In the genomic region with DNA sequence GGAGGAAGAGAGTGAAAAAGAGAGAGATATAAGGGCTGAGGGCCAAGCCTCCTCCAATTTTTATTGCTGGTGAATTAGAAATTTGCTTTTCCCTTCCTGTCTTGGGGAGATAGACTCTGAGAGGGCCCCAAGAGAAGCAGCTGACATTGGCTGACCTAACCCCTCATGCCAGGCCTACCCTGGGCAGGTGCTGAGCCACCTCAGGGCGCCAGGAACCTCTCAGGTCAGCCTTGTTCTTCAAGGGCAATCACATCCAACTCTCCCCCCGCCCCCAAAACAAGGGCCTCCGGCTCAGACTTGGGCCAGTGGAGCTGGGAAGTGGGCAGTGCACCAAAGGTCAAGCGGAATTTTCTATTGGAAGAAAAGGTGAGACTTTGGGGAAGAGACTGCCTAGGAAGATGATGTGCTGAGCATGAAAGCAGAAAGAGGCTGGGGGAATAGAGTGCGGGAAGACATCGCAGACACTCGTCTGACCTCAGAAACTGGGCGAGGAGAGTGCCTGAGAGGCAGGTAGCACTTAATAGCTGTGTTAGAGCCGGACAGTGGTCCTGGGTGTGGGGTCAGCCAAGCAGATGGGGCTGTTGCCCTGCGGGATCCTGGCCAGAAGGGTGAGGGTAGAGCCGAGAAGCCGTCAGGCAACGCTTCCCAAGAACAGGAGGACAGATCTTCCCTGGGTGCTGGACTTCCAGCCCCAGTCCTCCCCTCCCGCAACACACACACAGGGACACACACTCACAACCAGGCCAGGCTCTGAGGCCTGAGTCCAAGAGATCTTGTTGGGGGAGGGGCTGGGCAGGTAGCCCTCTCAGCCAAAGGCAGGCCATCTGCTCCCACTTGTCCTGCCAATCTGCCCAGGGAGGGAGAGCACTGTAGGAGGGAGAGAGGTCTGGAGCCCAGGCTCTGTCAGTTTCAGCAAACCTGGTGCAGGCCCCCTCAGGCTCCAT, we compare ENCODE assay signal across 1 cellular context.
TF ChIP-seq lines count a peak whose summit lies in the region.

No MANE protein-coding gene starts in this region.

TF ChIP-seq in SK-N-SH treated with all-trans-retinoic acid at 6 μM for 48 hours, 23 proteins besides CTCF, POLR2A, EP300 and RAD21 (continued from another document):
- TF ChIP-seq, protein P1, sequence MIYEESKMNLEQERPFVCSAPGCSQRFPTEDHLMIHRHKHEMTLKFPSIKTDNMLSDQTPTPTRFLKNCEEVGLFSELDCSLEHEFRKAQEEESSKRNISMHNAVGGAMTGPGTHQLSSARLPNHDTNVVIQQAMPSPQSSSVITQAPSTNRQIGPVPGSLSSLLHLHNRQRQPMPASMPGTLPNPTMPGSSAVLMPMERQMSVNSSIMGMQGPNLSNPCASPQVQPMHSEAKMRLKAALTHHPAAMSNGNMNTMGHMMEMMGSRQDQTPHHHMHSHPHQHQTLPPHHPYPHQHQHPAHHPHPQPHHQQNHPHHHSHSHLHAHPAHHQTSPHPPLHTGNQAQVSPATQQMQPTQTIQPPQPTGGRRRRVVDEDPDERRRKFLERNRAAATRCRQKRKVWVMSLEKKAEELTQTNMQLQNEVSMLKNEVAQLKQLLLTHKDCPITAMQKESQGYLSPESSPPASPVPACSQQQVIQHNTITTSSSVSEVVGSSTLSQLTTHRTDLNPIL (CRISPR knock-in tag; IDR thresholded peaks at IDR 0.05; ENCODE audit: low read depth) = no peak
- TF ChIP-seq, protein P2, sequence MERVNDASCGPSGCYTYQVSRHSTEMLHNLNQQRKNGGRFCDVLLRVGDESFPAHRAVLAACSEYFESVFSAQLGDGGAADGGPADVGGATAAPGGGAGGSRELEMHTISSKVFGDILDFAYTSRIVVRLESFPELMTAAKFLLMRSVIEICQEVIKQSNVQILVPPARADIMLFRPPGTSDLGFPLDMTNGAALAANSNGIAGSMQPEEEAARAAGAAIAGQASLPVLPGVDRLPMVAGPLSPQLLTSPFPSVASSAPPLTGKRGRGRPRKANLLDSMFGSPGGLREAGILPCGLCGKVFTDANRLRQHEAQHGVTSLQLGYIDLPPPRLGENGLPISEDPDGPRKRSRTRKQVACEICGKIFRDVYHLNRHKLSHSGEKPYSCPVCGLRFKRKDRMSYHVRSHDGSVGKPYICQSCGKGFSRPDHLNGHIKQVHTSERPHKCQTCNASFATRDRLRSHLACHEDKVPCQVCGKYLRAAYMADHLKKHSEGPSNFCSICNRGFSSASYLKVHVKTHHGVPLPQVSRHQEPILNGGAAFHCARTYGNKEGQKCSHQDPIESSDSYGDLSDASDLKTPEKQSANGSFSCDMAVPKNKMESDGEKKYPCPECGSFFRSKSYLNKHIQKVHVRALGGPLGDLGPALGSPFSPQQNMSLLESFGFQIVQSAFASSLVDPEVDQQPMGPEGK (CRISPR knock-in tag; IDR thresholded peaks at IDR 0.05; ENCODE audit: borderline replicate concordance) = no peak
- TF ChIP-seq ARNTL (CRISPR knock-in tag; IDR thresholded peaks at IDR 0.05; ENCODE audit: borderline replicate concordance, low read depth) = no peak
- no peak for TF ChIP-seq BACH2 (CRISPR knock-in tag; IDR thresholded peaks at IDR 0.05; ENCODE audit: borderline replicate concordance)
- TF ChIP-seq, protein P3, sequence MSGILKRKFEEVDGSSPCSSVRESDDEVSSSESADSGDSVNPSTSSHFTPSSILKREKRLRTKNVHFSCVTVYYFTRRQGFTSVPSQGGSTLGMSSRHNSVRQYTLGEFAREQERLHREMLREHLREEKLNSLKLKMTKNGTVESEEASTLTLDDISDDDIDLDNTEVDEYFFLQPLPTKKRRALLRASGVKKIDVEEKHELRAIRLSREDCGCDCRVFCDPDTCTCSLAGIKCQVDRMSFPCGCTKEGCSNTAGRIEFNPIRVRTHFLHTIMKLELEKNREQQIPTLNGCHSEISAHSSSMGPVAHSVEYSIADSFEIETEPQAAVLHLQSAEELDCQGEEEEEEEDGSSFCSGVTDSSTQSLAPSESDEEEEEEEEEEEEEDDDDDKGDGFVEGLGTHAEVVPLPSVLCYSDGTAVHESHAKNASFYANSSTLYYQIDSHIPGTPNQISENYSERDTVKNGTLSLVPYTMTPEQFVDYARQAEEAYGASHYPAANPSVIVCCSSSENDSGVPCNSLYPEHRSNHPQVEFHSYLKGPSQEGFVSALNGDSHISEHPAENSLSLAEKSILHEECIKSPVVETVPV (CRISPR knock-in tag; IDR thresholded peaks at IDR 0.05) = no peak
- no peak for TF ChIP-seq ZC3H10 (CRISPR knock-in tag; IDR thresholded peaks at IDR 0.05)
- TF ChIP-seq, protein P4, sequence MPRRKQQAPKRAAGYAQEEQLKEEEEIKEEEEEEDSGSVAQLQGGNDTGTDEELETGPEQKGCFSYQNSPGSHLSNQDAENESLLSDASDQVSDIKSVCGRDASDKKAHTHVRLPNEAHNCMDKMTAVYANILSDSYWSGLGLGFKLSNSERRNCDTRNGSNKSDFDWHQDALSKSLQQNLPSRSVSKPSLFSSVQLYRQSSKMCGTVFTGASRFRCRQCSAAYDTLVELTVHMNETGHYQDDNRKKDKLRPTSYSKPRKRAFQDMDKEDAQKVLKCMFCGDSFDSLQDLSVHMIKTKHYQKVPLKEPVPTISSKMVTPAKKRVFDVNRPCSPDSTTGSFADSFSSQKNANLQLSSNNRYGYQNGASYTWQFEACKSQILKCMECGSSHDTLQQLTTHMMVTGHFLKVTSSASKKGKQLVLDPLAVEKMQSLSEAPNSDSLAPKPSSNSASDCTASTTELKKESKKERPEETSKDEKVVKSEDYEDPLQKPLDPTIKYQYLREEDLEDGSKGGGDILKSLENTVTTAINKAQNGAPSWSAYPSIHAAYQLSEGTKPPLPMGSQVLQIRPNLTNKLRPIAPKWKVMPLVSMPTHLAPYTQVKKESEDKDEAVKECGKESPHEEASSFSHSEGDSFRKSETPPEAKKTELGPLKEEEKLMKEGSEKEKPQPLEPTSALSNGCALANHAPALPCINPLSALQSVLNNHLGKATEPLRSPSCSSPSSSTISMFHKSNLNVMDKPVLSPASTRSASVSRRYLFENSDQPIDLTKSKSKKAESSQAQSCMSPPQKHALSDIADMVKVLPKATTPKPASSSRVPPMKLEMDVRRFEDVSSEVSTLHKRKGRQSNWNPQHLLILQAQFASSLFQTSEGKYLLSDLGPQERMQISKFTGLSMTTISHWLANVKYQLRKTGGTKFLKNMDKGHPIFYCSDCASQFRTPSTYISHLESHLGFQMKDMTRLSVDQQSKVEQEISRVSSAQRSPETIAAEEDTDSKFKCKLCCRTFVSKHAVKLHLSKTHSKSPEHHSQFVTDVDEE (CRISPR knock-in tag; IDR thresholded peaks at IDR 0.05) = no peak
- no peak for TF ChIP-seq ZNF8 (CRISPR knock-in tag; IDR thresholded peaks at IDR 0.05)
TF ChIP-seq in SK-N-SH treated with all-trans-retinoic acid at 6 μM for 48 hours: peak in this region for 0.
